In the genomic region with DNA sequence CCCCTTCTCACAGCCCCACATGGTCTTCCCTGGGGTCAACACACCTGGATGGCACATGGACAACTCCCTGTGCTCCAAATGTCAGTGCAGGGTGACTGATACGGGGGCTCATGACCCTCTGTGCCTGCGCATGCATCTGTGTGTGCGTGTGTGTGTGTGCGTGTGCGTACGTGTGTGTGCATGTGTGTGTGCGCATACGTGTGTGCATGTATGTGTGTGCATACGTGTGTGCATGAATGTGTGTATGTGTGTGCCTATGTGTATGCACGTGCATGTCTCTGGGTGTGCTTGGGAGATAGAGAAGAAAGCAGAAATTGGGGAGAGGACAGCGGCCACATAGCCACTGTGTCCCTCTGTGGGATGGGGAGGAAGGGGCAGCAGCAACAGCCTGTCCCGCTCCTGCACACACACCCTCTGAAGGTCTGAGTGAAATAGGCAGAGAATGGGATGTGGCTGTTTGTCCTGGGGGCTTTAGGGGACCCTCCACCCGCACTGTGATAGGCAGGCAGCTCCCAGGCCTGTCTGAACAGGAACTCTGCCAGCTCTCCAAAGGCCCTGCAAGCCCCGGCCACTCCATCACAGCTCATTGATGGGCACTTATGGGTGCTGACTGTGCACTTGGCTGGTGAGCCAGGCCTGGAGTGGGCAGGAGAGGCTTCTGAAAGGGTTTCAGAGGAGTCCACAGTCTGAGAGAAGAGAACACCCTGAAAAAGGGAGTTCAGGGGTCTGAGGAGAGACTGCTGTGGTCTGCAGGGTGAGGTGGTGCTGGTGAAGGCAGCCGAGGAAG, we compare ENCODE assay signal across 19 cellular contexts. TPM values are rescaled to one million over a fixed set of nuclear protein-coding genes. Genes with fewer than 3 reads are reported as not detected.
DNase-seq lines count a peak whose midpoint lies in the region; ATAC-seq, FAIRE-seq and TF ChIP-seq lines count a peak whose summit lies in the region.
"Had no signal": no experiment of that assay in that cellular context is flagged by ENCODE, and none has a peak within 500 bp of the region (broad histone marks: within the 10 kb centered on the region; RNA-seq: fewer than 3 reads in every experiment).

No MANE protein-coding gene starts in this region.

- H3K27me3 ChIP-seq in bronchial epithelial cell (ENCODE audit: control insufficient read depth, insufficient read depth, low read length) (peaks cover 11% of the 10 kb centered on the region), lung (ENCODE audit: control insufficient read depth, insufficient read depth) (no peaks in the 10 kb centered on the region), tibial nerve (no peaks in the 10 kb centered on the region)

- H3K27ac ChIP-seq in lung (ENCODE audit: low read depth in 1 of 2, low read length in 1 of 2) (no peak overlapping the region), tibial nerve (peak overlapping the region; percentile 73 to 96 (median 86))

- DNase-seq in NCI-H2029 (lab: John Stamatoyannopoulos, UW) (peak; percentile 12), NCI-H2029 treated with DMSO at 0.1 percent for 48 hours (lab: John Stamatoyannopoulos, UW) (no peak), bronchial epithelial cell (ENCODE audit: low read depth) (no peak), lung (ENCODE audit: low spot score) (peak; percentile 38), tibial nerve (ENCODE audit: low spot score in 2 of 2) (no peak), SHP77 treated with DMSO at 0.1 percent for 48 hours (lab: John Stamatoyannopoulos, UW) (no peak), dedifferentiated amniotic fluid mesenchymal stem cell (ENCODE audit: extremely low spot score) (no peak)
- DNase-seq: 8988T, DMS 273 treated with DMSO at 0.1 percent for 48 hours, HCEC 1CT, KG1, NCI-H1105 treated with DMSO at 0.1 percent for 48 hours, NCI-H1930, NCI-H524 had no signal

- TF ChIP-seq CTCF in bronchial epithelial cell (IDR thresholded peaks at IDR 0.05; ENCODE audit: insufficient read depth, low read length, severe bottlenecking) = no peak
- TF ChIP-seq CTCF in lung (IDR thresholded peaks at IDR 0.05; ENCODE audit: control extremely low read depth, extremely low read depth) = no peak
- no peak for TF ChIP-seq CTCF in tibial nerve (IDR thresholded peaks at IDR 0.05)

- peaks cover 0 to 6% of the 10 kb centered on the region in 2 donors for H3K4me1 ChIP-seq in lung (ENCODE audit: control insufficient read depth in 2 of 2, insufficient read depth in 2 of 2, low read length in 2 of 2)
- peaks cover 0 to 93% (median 62%) of the 10 kb centered on the region in 4 donors for H3K4me1 ChIP-seq in tibial nerve

- no peak for ATAC-seq in lung (ENCODE audit: insufficient read depth, low FRiP score)
- ATAC-seq in GM18873 (IDR thresholded peaks at IDR 0.05; ENCODE audit: low FRiP score, unreplicated experiment) = no peak

- TF ChIP-seq POLR2A in tibial nerve (IDR thresholded peaks at IDR 0.05) = no peak

- H3K36me3 ChIP-seq in bronchial epithelial cell (ENCODE audit: control insufficient read depth, insufficient read depth, low read length) = no peaks in the 10 kb centered on the region
- no peaks in the 10 kb centered on the region for H3K36me3 ChIP-seq in lung (ENCODE audit: control insufficient read depth in 2 of 2, insufficient read depth in 2 of 2, low read length in 2 of 2)
- no peaks in the 10 kb centered on the region for H3K36me3 ChIP-seq in tibial nerve

- peak; percentile 13 for FAIRE-seq in bronchial epithelial cell (lab: Jason Lieb, UNC)

- 87 to 95% methylated on average over 15 of the region's 15 CpGs for WGBS in lung, 2 donors
- WGBS in tibial nerve, 2 donors = 69 to 71% methylated on average over 15 of the region's 15 CpGs

- TF ChIP-seq EP300 in tibial nerve (IDR thresholded peaks at IDR 0.05) = no peak

- no peak overlapping the region for H3K4me3 ChIP-seq in bronchial epithelial cell (ENCODE audit: low read depth, low read length)
- no peak overlapping the region for H3K4me3 ChIP-seq in lung
- H3K4me3 ChIP-seq in tibial nerve = no peak overlapping the region

- H3K9me3 ChIP-seq in lung (ENCODE audit: control insufficient read depth in 2 of 2, insufficient read depth in 1 of 2, low read length in 1 of 2) = peaks cover 0 to 2% of the 10 kb centered on the region in 2 donors
- no peaks in the 10 kb centered on the region for H3K9me3 ChIP-seq in tibial nerve

RNA-seq across cellular contexts. Expression of a gene that starts 28.7 kb away (rescaled TPM):
- total RNA-seq in bronchial epithelial cell (27.9 and 31.6 TPM in 2 replicates), lung (10 to 100 TPM; 32.4 to 45.6 TPM), tibial nerve (10 to 100 TPM; 32.1 to 49.8 (median 44.2) TPM)
- 10 to 100 TPM; 33.3 to 41.4 TPM for polyA plus RNA-seq in lung

RNA-seq across cellular contexts. Expression of a gene that starts 44.2 kb away (rescaled TPM):
- total RNA-seq in bronchial epithelial cell (not detected in 2 replicates), lung (under 1 TPM in 1 of 2 donors, not detected in 1; 0.54 TPM), tibial nerve (10 to 100 TPM; 59.9 to 94.0 (median 84.2) TPM)
- under 1 TPM in 1 of 2 donors, not detected in 1; 0.10 TPM for polyA plus RNA-seq in lung
- total RNA-seq: M059J, OCI-LY7 had no signal

RNA-seq across cellular contexts. Expression of a gene that starts 55.4 kb away (rescaled TPM):
- total RNA-seq in bronchial epithelial cell (0.26 TPM in 1 of 2 replicates, not detected in the other), lung (under 1 TPM in 1 of 2 donors, not detected in 1; 0.64 TPM), tibial nerve (1 to 10 TPM in 3 of 4 donors, under 1 TPM in 1; 0.98 to 1.8 (median 1.4) TPM)
- polyA plus RNA-seq in lung = under 1 TPM; 0.32 to 0.39 TPM
- total RNA-seq: M059J, OCI-LY7, RPMI7951, SK-MEL-5 had no signal

Comparison
In these comparisons a context has a peak if more than half of its experiments do, and no peak if none do; other contexts are left out.
1. DNase-seq: peak in NCI-H2029 (single experiment) and lung (single experiment); none in NCI-H2029 treated with DMSO at 0.1 percent for 48 hours (single experiment), bronchial epithelial cell (single experiment), tibial nerve (0 of 2), SHP77 treated with DMSO at 0.1 percent for 48 hours (single experiment) and dedifferentiated amniotic fluid mesenchymal stem cell (single experiment).
2. H3K27ac ChIP-seq: peak in tibial nerve (4 of 4); none in lung (0 of 2).
3. RNA of a gene that starts 44.2 kb away (total RNA-seq): 59.9 to 94.0 TPM in tibial nerve; 0.54 TPM in lung and not detected in bronchial epithelial cell; every median in the first group is over 10 times any median in the second.